ENCODE assay signal across 8 cellular contexts in genomic region chr20:32277361-32278198, GRCh38. TPM values are rescaled to one million over a fixed set of nuclear protein-coding genes. Genes with fewer than 3 reads are reported as not detected.
DNase-seq lines count a peak whose midpoint lies in the region; ATAC-seq and TF ChIP-seq lines count a peak whose summit lies in the region.

KIF3B (plus strand) TSS chr20:32277651; CDS start chr20:32309778, 32,127 bp downstream.

- H3K36me3 ChIP-seq in ovary (no peaks in the 10 kb centered on the region), thoracic aorta (no peaks in the 10 kb centered on the region)

- peak within 1 kb of the TSS; percentile 98 for H3K4me3 ChIP-seq in GM08714 (ENCODE audit: low read length)
- H3K4me3 ChIP-seq in ovary, result peak within 1 kb of the TSS; percentile 78
- H3K4me3 ChIP-seq in thoracic aorta, result peak within 1 kb of the TSS; percentile 78

- H3K9me3 ChIP-seq in ovary (no peaks in the 10 kb centered on the region), thoracic aorta (no peaks in the 10 kb centered on the region)

- TF ChIP-seq EP300 in ovary (IDR thresholded peaks at IDR 0.05), result no peak

- ATAC-seq in HG02642 (IDR thresholded peaks at IDR 0.05; ENCODE audit: poor library complexity, unreplicated experiment), result peak; percentile 83
- peak; percentile 97 for ATAC-seq in Right ventricle myocardium superior (ENCODE audit: poor library complexity)
- ATAC-seq in thoracic aorta (ENCODE audit: insufficient number of reproducible peaks, low FRiP score, low read depth), result peak; percentile 90

- TF ChIP-seq CTCF in ovary (IDR thresholded peaks at IDR 0.05) (no peak), thoracic aorta (IDR thresholded peaks at IDR 0.05) (no peak)

- H3K27me3 ChIP-seq in ovary, result no peaks in the 10 kb centered on the region
- no peaks in the 10 kb centered on the region for H3K27me3 ChIP-seq in thoracic aorta (replicated peaks; ENCODE audit: insufficient read depth)

- H3K27ac ChIP-seq in ovary (peak within 1 kb of the TSS in 1 of 2 donors; percentile 76), thoracic aorta (peak within 1 kb of the TSS; percentile 55 to 62)

- DNase-seq in NCI-H1417 (lab: John Stamatoyannopoulos, UW) (peak; percentile 84 to 96 (median 91)), SW480 (ENCODE audit: low spot score) (peak; percentile 96), Right ventricle myocardium superior (peak; percentile 91), ovary (peak; percentile 88 to 90 (median 88)), thoracic aorta (ENCODE audit: low spot score) (peak; percentile 66)
- peak; percentile 72 for DNase-seq in activated naive CD8-positive, alpha-beta T cell treated with anti-CD3 and anti-CD28 coated beads, Interleukin-2, amount 50 U/mL, for 16 hours (ENCODE audit: low read depth, low spot score)

- H3K4me1 ChIP-seq in ovary (ENCODE audit: insufficient read depth), result peaks cover 4% of the 10 kb centered on the region
- peaks cover 5 to 23% of the 10 kb centered on the region in 2 donors for H3K4me1 ChIP-seq in thoracic aorta (ENCODE audit: control insufficient read depth in 1 of 2, low read depth in 2 of 2)

- 0 to 2% (median 1%) methylated on average over 32 to 62 of the region's 62 CpGs for WGBS in ovary, 3 donors

- peak; percentile 35 for TF ChIP-seq POLR2A in ovary (IDR thresholded peaks at IDR 0.05)

- intact Hi-C loops in Right ventricle myocardium superior (cut with DNase I) (loop anchor here (10.0 kb wide), 1 partner anchor 53 kb away; no protein-coding TSS in a partner anchor), ovary (cut with DNase I) (no loop called here)

RNA-seq across cellular contexts. Expression of gene KIF3B, which starts in this region (rescaled TPM):
- 8.6 TPM for total RNA-seq in Right ventricle myocardium superior
- 10 to 100 TPM; 13.8 to 28.5 (median 23.7) TPM for total RNA-seq in ovary
- 10 to 100 TPM; 10.6 to 29.8 TPM for polyA plus RNA-seq in ovary
- 10 to 100 TPM; 20.7 to 30.7 TPM for total RNA-seq in thoracic aorta
